8 cellular contexts compared by ENCODE assay signal in genomic region chr3:9848860-9849259, GRCh38. TPM values are rescaled to one million over a fixed set of nuclear protein-coding genes. Genes with fewer than 3 reads are reported as not detected.
A peak's percentile ranks its signal among the peaks of the same experiment; 100 is the strongest.
DNase-seq lines count a peak whose midpoint lies in the region; ATAC-seq and TF ChIP-seq lines count a peak whose summit lies in the region.
"Not testable (repeated sequence)": the region's sequence is repeated elsewhere in the genome, so short reads cannot be mapped to it uniquely, and the experiment has no call there.

No MANE protein-coding gene starts in this region.

- H3K4ac ChIP-seq in mesenchymal stem cell (ENCODE audit: low read depth in 1 of 2, low read length in 2 of 2) = not testable (repeated sequence)

- H3F3A ChIP-seq in smooth muscle cell (ENCODE audit: low read depth) = not testable (repeated sequence)

- H3K36me3 ChIP-seq in BE2C; body of pancreas (replicated peaks in 1 of 2; ENCODE audit: insufficient read depth in 1 of 2, low read depth in 2 of 2); mesenchymal stem cell (ENCODE audit: control insufficient read depth in 1 of 2, insufficient read depth in 2 of 2, low read depth in 1 of 2, low read length in 2 of 2); smooth muscle cell (ENCODE audit: low read depth): not testable (repeated sequence)

- WGBS in body of pancreas, 2 donors = 15 to 19% methylated on average over 4 of the region's 4 CpGs
- WGBS in mesenchymal stem cell = 55% methylated on average over 4 of the region's 4 CpGs
- WGBS in smooth muscle cell (ENCODE audit: low lambda C conversion rate) = 42% methylated on average over 4 of the region's 4 CpGs

- intact Hi-C loops in body of pancreas (cut with DNase I) = not testable (repeated sequence)

- not testable (repeated sequence) for H2BK5ac ChIP-seq in mesenchymal stem cell (ENCODE audit: low read depth, low read length, poor library complexity, severe bottlenecking)

- not testable (repeated sequence) for H2BK120ac ChIP-seq in mesenchymal stem cell (ENCODE audit: low read depth, low read length)

- H3K4me3 ChIP-seq in BE2C (ENCODE audit: low read depth, low read length); GM12875 (ENCODE audit: low read depth, low read length); NB4 (ENCODE audit: low read depth, low read length); body of pancreas; fibroblast of the aortic adventitia (ENCODE audit: low read depth, low read length); mesenchymal stem cell (ENCODE audit: insufficient read depth in 1 of 2, low read depth in 1 of 2, low read length in 2 of 2); smooth muscle cell: not testable (repeated sequence)

- H3K18ac ChIP-seq in mesenchymal stem cell (ENCODE audit: low read depth in 1 of 2, low read length in 2 of 2) = not testable (repeated sequence)

- not testable (repeated sequence) for TF ChIP-seq POLR2A in NB4 (IDR thresholded peaks at IDR 0.05; ENCODE audit: extremely low read depth, insufficient read length); body of pancreas (IDR thresholded peaks at IDR 0.05)

- not testable (repeated sequence) for H3K4me1 ChIP-seq in BE2C; body of pancreas; mesenchymal stem cell (ENCODE audit: control insufficient read depth, insufficient read depth, low read depth, low read length); smooth muscle cell (ENCODE audit: low read depth)

- not testable (repeated sequence) for H2BK15ac ChIP-seq in mesenchymal stem cell (ENCODE audit: low read depth, poor library complexity, severe bottlenecking)

- ATAC-seq in body of pancreas = not testable (repeated sequence)

- not testable (repeated sequence) for H3K9me3 ChIP-seq in BE2C; body of pancreas; mesenchymal stem cell (ENCODE audit: control insufficient read depth, low read length); smooth muscle cell (replicated peaks; ENCODE audit: low read depth)

- H4K91ac ChIP-seq in mesenchymal stem cell (ENCODE audit: low read length) = not testable (repeated sequence)

- not testable (repeated sequence) for H3K14ac ChIP-seq in mesenchymal stem cell (ENCODE audit: low read length in 2 of 2)

- not testable (repeated sequence) for H2AFZ ChIP-seq in mesenchymal stem cell (ENCODE audit: low read depth, low read length); smooth muscle cell (ENCODE audit: low read depth)

- TF ChIP-seq CTCF in BE2C (IDR thresholded peaks at IDR 0.05; ENCODE audit: low read depth, low read length) (peak; percentile 44), GM12875 (IDR thresholded peaks at IDR 0.05; ENCODE audit: borderline replicate concordance, insufficient read depth, low read depth, low read length) (peak; percentile 22; the same call in 1 of the 2 replicates), NB4 (IDR thresholded peaks at IDR 0.05; ENCODE audit: low read depth, low read length) (peak; percentile 35), body of pancreas (IDR thresholded peaks at IDR 0.05) (peak; percentile 33 to 62 (median 60)), fibroblast of the aortic adventitia (IDR thresholded peaks at IDR 0.05; ENCODE audit: insufficient read depth, low read length) (peak; percentile 54), smooth muscle cell (IDR thresholded peaks at IDR 0.05; ENCODE audit: borderline replicate concordance, insufficient read depth, poor library complexity, severe bottlenecking) (peak; percentile 62)

- not testable (repeated sequence) for H2AK5ac ChIP-seq in mesenchymal stem cell (ENCODE audit: low read length, severe bottlenecking)

- not testable (repeated sequence) for H3K27ac ChIP-seq in body of pancreas; mesenchymal stem cell (ENCODE audit: low read length, poor library complexity, severe bottlenecking); smooth muscle cell (ENCODE audit: low read depth)

- not testable (repeated sequence) for H3K9ac ChIP-seq in mesenchymal stem cell (ENCODE audit: low read length); smooth muscle cell (ENCODE audit: low read depth)

- H3K79me2 ChIP-seq in smooth muscle cell (ENCODE audit: low read depth) = not testable (repeated sequence)

- not testable (repeated sequence) for H2BK12ac ChIP-seq in mesenchymal stem cell (ENCODE audit: low read length in 2 of 2)

- not testable (repeated sequence) for DNase-seq in BE2C; body of pancreas; smooth muscle cell (lab: John Stamatoyannopoulos, UW; ENCODE audit: unreplicated experiment)
- peak; percentile 53 for DNase-seq in NB4 (ENCODE audit: low read depth)
- DNase-seq in SK-N-DZ (ENCODE audit: low spot score) = peak; percentile 49
- peak; percentile 61 for DNase-seq in fibroblast of the aortic adventitia (ENCODE audit: low read depth)
- DNase-seq in mesenchymal stem cell = peak; percentile 36

- H3K23ac ChIP-seq in mesenchymal stem cell (ENCODE audit: low read length in 2 of 2) = not testable (repeated sequence)

- not testable (repeated sequence) for H4K8ac ChIP-seq in mesenchymal stem cell (ENCODE audit: low read length)

- not testable (repeated sequence) for H3K4me2 ChIP-seq in mesenchymal stem cell (ENCODE audit: low read length, poor library complexity, severe bottlenecking); smooth muscle cell

- H3K79me1 ChIP-seq in mesenchymal stem cell (replicated peaks; ENCODE audit: low read length, poor library complexity, severe bottlenecking) = not testable (repeated sequence)

- not testable (repeated sequence) for H4K20me1 ChIP-seq in smooth muscle cell (ENCODE audit: low read depth)

- not testable (repeated sequence) for H3K27me3 ChIP-seq in BE2C; body of pancreas; mesenchymal stem cell (ENCODE audit: control insufficient read depth in 1 of 2, insufficient read depth in 1 of 2, low read length in 2 of 2); smooth muscle cell (ENCODE audit: low read depth)

RNA-seq across cellular contexts. Expression of gene RPUSD3, which starts 5.1 kb away (rescaled TPM):
- 23.7 TPM for polyA plus RNA-seq in BE2C (2012; ENCODE audit: insufficient read depth, insufficient read length, low read depth)
- 115 and 135 TPM in 2 replicates for polyA plus RNA-seq in SK-N-DZ (2014; cell fraction: cytosol; rRNA removed)
- 94.1 and 109 TPM in 2 replicates for polyA plus RNA-seq in SK-N-DZ (2014; cell fraction: nucleus; rRNA removed)
- total RNA-seq in body of pancreas (10 to 100 TPM; 31.6 to 51.4 TPM), fibroblast of the aortic adventitia (ENCODE audit: low replicate concordance) (21.3 and 25.8 TPM in 2 replicates), smooth muscle cell (49.7 and 62.8 TPM in 2 replicates)
- polyA plus RNA-seq in mesenchymal stem cell (2013, experiment 1 of 2) = 38.5 TPM
- 35.7 TPM for polyA plus RNA-seq in mesenchymal stem cell (2013, experiment 2 of 2)
- polyA plus RNA-seq in smooth muscle cell = 84.6 and 106 TPM in 2 replicates

RNA-seq across cellular contexts. Expression of gene CIDEC, which starts 31.2 kb away (rescaled TPM):
- not detected for polyA plus RNA-seq in BE2C (2012; ENCODE audit: insufficient read depth, insufficient read length, low read depth)
- 0.31 TPM in 1 of 2 replicates, not detected in the other for polyA plus RNA-seq in SK-N-DZ (2014; cell fraction: cytosol; rRNA removed)
- not detected in 2 replicates for polyA plus RNA-seq in SK-N-DZ (2014; cell fraction: nucleus; rRNA removed)
- total RNA-seq in body of pancreas = 100 to 1,000 TPM in 1 of 2 donors, 1 to 10 TPM in 1; 6.5 to 134 TPM
- not detected in 2 replicates for total RNA-seq in fibroblast of the aortic adventitia (ENCODE audit: low replicate concordance)
- polyA plus RNA-seq in mesenchymal stem cell (2013, experiment 1 of 2) = 0.07 TPM
- not detected for polyA plus RNA-seq in mesenchymal stem cell (2013, experiment 2 of 2)
- not detected in 2 replicates for total RNA-seq in smooth muscle cell
- not detected in 2 replicates for polyA plus RNA-seq in smooth muscle cell

RNA-seq across cellular contexts. Expression of gene TTLL3, which starts 38.8 kb away (rescaled TPM):
- 10.7 TPM for polyA plus RNA-seq in BE2C (2012; ENCODE audit: insufficient read depth, insufficient read length, low read depth)
- polyA plus RNA-seq in SK-N-DZ (2014; cell fraction: cytosol; rRNA removed) = 15.5 and 21.4 TPM in 2 replicates
- 78.7 and 91.2 TPM in 2 replicates for polyA plus RNA-seq in SK-N-DZ (2014; cell fraction: nucleus; rRNA removed)
- total RNA-seq in body of pancreas = 10 to 100 TPM; 24.1 to 88.0 TPM
- total RNA-seq in fibroblast of the aortic adventitia (ENCODE audit: low replicate concordance) = 34.3 and 40.8 TPM in 2 replicates
- polyA plus RNA-seq in mesenchymal stem cell (2013, experiment 1 of 2) = 16.1 TPM
- polyA plus RNA-seq in mesenchymal stem cell (2013, experiment 2 of 2) = 14.6 TPM
- total RNA-seq in smooth muscle cell = 16.4 and 29.5 TPM in 2 replicates
- polyA plus RNA-seq in smooth muscle cell = 25.6 and 37.6 TPM in 2 replicates

RNA-seq across cellular contexts. Expression of gene JAGN1, which starts 41.5 kb away (rescaled TPM):
- polyA plus RNA-seq in BE2C (2012; ENCODE audit: insufficient read depth, insufficient read length, low read depth) = 22.8 TPM
- 59.7 and 80.2 TPM in 2 replicates for polyA plus RNA-seq in SK-N-DZ (2014; cell fraction: cytosol; rRNA removed)
- 38.4 and 52.8 TPM in 2 replicates for polyA plus RNA-seq in SK-N-DZ (2014; cell fraction: nucleus; rRNA removed)
- total RNA-seq in body of pancreas (10 to 100 TPM in 1 of 2 donors, 1 to 10 TPM in 1; 5.6 to 19.7 TPM), fibroblast of the aortic adventitia (ENCODE audit: low replicate concordance) (9.8 and 25.8 TPM in 2 replicates), smooth muscle cell (32.3 and 36.8 TPM in 2 replicates)
- polyA plus RNA-seq in mesenchymal stem cell (2013, experiment 1 of 2) = 23.3 TPM
- polyA plus RNA-seq in mesenchymal stem cell (2013, experiment 2 of 2) = 22.6 TPM
- 37.3 and 49.8 TPM in 2 replicates for polyA plus RNA-seq in smooth muscle cell

RNA-seq across cellular contexts. Expression of gene IL17RE, which starts 53.8 kb away (rescaled TPM):
- polyA plus RNA-seq in BE2C (2012; ENCODE audit: insufficient read depth, insufficient read length, low read depth) = 2.9 TPM
- polyA plus RNA-seq in SK-N-DZ (2014; cell fraction: cytosol; rRNA removed) = 1.5 and 3.4 TPM in 2 replicates
- 6.8 and 7.4 TPM in 2 replicates for polyA plus RNA-seq in SK-N-DZ (2014; cell fraction: nucleus; rRNA removed)
- total RNA-seq in body of pancreas (10 to 100 TPM; 10.9 to 18.2 TPM), fibroblast of the aortic adventitia (ENCODE audit: low replicate concordance) (1.5 and 3.1 TPM in 2 replicates), smooth muscle cell (2.6 and 4.9 TPM in 2 replicates)
- polyA plus RNA-seq in mesenchymal stem cell (2013, experiment 1 of 2) = 1.0 TPM
- 0.68 TPM for polyA plus RNA-seq in mesenchymal stem cell (2013, experiment 2 of 2)
- 0.32 and 3.4 TPM in 2 replicates for polyA plus RNA-seq in smooth muscle cell
